20 cellular contexts compared by ENCODE assay signal in the genomic region with DNA sequence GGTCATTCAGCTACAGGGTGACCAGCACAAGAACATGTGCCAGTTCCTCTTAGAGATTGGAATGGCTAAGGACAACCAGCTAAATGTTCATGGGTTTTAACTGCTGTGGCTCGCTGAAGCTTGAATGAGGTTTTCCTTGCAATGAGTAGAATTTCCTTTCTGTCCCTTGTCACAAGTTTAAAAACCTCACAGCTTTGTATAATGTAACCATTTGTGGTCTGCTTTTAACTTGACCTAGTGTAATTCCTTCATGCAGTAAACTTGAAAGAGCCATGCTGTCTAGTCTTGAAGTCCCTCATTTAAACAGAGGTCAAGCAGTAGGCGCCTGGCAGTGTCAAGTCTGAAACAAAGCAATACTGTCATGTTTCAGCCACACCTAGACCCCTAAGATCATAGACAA.
DNase-seq lines count a peak whose midpoint lies in the region; ATAC-seq and TF ChIP-seq lines count a peak whose summit lies in the region.
"Had no signal": no experiment of that assay in that cellular context is flagged by ENCODE, and none has a peak within 500 bp of the region (broad histone marks: within the 10 kb centered on the region; RNA-seq: fewer than 3 reads in every experiment).

No MANE protein-coding gene starts in this region.

- H3K4me3 ChIP-seq in GM12865 (ENCODE audit: low read depth, low read length) (no peak overlapping the region), IMR-90 (ENCODE audit: insufficient read depth, low read depth, low read length) (no peak overlapping the region)
- H3K4me3 ChIP-seq: body of pancreas, gastrocnemius medialis, skin epidermis, tibial artery had no signal

- H3K56ac ChIP-seq in IMR-90 (ENCODE audit: extremely low read depth, insufficient read depth, low read length): no peak overlapping the region

- H3K4ac ChIP-seq in IMR-90 (ENCODE audit: low read depth, low read length): no peak overlapping the region

- TF ChIP-seq CTCF in GM12865 (IDR thresholded peaks at IDR 0.05; ENCODE audit: insufficient read depth, low read depth, low read length, missing control alignments): no peak
- TF ChIP-seq CTCF in IMR-90 (conservative IDR thresholded peaks at IDR 0.05; ENCODE audit: low read depth, low read length): no peak

- no peak overlapping the region for H3K14ac ChIP-seq in IMR-90 (replicated peaks; ENCODE audit: low read depth, low read length)

- no peak overlapping the region for H2AK5ac ChIP-seq in IMR-90 (ENCODE audit: low read depth, low read length)

- BruUV-seq in IMR-90 (replicated peaks; lab: Mats Ljungman, UMichigan): no TSS peak

- H3K9ac ChIP-seq in IMR-90 (ENCODE audit: low read depth, low read length): no peak overlapping the region

- H3K4me3 Mint-ChIP-seq in natural killer cell treated with Interleukin-12 subunit alpha and Interleukin-12 subunit beta and Interleukin-15 and Interleukin-18, amount 100 ng/mL, for 72 hours: peak overlapping the region; percentile 67
- H3K4me3 Mint-ChIP-seq: activated naive CD4-positive, alpha-beta T cell treated with anti-CD3 and anti-CD28 coated beads for 36 hours had no signal

- DNase-seq in GM12865 (ENCODE audit: low read depth): peak; percentile 21
- no peak for DNase-seq in IMR-90
- no peak for DNase-seq in natural killer cell treated with Interleukin-12 subunit alpha and Interleukin-12 subunit beta and Interleukin-15 and Interleukin-18, amount 100 ng/mL, for 72 hours (ENCODE audit: low spot score)
- no peak for DNase-seq in NCI-H187 treated with DMSO at 0.1 percent for 48 hours (lab: John Stamatoyannopoulos, UW)
- no peak for DNase-seq in GOT3 (lab: John Stamatoyannopoulos, UW)
- DNase-seq: activated CD4-positive, alpha-beta T cell treated with anti-CD3 and anti-CD28 coated beads, Interleukin-2, amount 50 U/mL, for 1 hour; activated naive CD4-positive, alpha-beta T cell treated with anti-CD3 and anti-CD28 coated beads for 36 hours; activated T-cell treated with anti-CD3 and anti-CD28 coated beads for 4 hours; body of pancreas; dermis blood vessel endothelial cell; gastrocnemius medialis; Karpas-422; left ventricle myocardium superior; NCI-H1417 treated with DMSO at 0.1 percent for 48 hours; NCI-H82; tibial artery had no signal

- peaks cover 27 to 36% of the 10 kb centered on the region in 2 donors for H3K4me1 Mint-ChIP-seq in natural killer cell treated with Interleukin-12 subunit alpha and Interleukin-12 subunit beta and Interleukin-15 and Interleukin-18, amount 100 ng/mL, for 72 hours (ENCODE audit: low read depth in 2 of 2)

- no peak overlapping the region for H4K8ac ChIP-seq in IMR-90 (ENCODE audit: low read depth in 2 of 2, low read length in 2 of 2)

- no peak overlapping the region for H3K18ac ChIP-seq in IMR-90 (ENCODE audit: low read depth, low read length)

- no peak overlapping the region for H4K5ac ChIP-seq in IMR-90 (ENCODE audit: low read depth, low read length)

- dilution Hi-C loops in IMR-90 (cut with HindIII; ENCODE audit: low sequenced_read_pairs, unreplicated experiment): no loop called here

- WGBS in IMR-90 (ENCODE audit: extremely low coverage in 2 of 2, insufficient read length in 1 of 2), 2 experiments: no CpG with 5 or more reads among the region's 2 CpGs

- H4K91ac ChIP-seq in IMR-90 (ENCODE audit: insufficient read depth, low read depth, low read length): no peak overlapping the region

- no peak overlapping the region for H2AK9ac ChIP-seq in IMR-90 (replicated peaks; ENCODE audit: low read depth, low read length, poor library complexity)

- intact Hi-C loops in IMR-90 (cut with micrococcal nuclease): no loop called here

- H3K27ac Mint-ChIP-seq in natural killer cell treated with Interleukin-12 subunit alpha and Interleukin-12 subunit beta and Interleukin-15 and Interleukin-18, amount 100 ng/mL, for 72 hours: peak overlapping the region; percentile 88 to 91
- H3K27ac Mint-ChIP-seq: activated naive CD4-positive, alpha-beta T cell treated with anti-CD3 and anti-CD28 coated beads for 36 hours had no signal

- no peak overlapping the region for H3K4me2 ChIP-seq in IMR-90 (ENCODE audit: low read depth, low read length)

- POLR2A ChIA-PET in IMR-90 (lab: Charles Lee; ENCODE audit: unreplicated experiment): no interaction called here

- TF ChIP-seq POLR2A in IMR-90 (IDR thresholded peaks at IDR 0.05; ENCODE audit: low read depth, low read length): no peak

- no peaks in the 10 kb centered on the region for H3K9me3 Mint-ChIP-seq in natural killer cell treated with Interleukin-12 subunit alpha and Interleukin-12 subunit beta and Interleukin-15 and Interleukin-18, amount 100 ng/mL, for 72 hours

- H2BK5ac ChIP-seq in IMR-90 (ENCODE audit: low read depth, low read length, poor library complexity, severe bottlenecking): no peak overlapping the region

- in situ Hi-C loops in IMR-90 (cut with MboI; ENCODE audit: low sequenced_read_pairs): no loop called here

- no peaks in the 10 kb centered on the region for H3K79me1 ChIP-seq in IMR-90 (ENCODE audit: low read depth in 1 of 2, low read length in 2 of 2)

- H2BK120ac ChIP-seq in IMR-90 (ENCODE audit: low read depth, low read length): no peak overlapping the region

- no peaks in the 10 kb centered on the region for H3K36me3 ChIP-seq in IMR-90 (ENCODE audit: control insufficient read depth, insufficient read depth, low read length)
- H3K36me3 ChIP-seq: gastrocnemius medialis, tibial artery had no signal

- peaks cover 2% of the 10 kb centered on the region; the same call in 1 of the 2 replicates for H3K4me1 ChIP-seq in IMR-90 (ENCODE audit: control insufficient read depth, insufficient read depth, low read length)

- TF ChIP-seq RAD21 in IMR-90 (IDR thresholded peaks at IDR 0.05; ENCODE audit: low read length): no peak

- no peaks in the 10 kb centered on the region for H3K9me3 ChIP-seq in IMR-90 (ENCODE audit: control insufficient read depth, insufficient read depth, low read length)
- H3K9me3 ChIP-seq: body of pancreas, gastrocnemius medialis, tibial artery had no signal

- H3K9me1 ChIP-seq in IMR-90 (ENCODE audit: insufficient read depth, low read length): no peaks in the 10 kb centered on the region

- H3K36me3 Mint-ChIP-seq in natural killer cell treated with Interleukin-12 subunit alpha and Interleukin-12 subunit beta and Interleukin-15 and Interleukin-18, amount 100 ng/mL, for 72 hours: no peaks in the 10 kb centered on the region

- H3K23ac ChIP-seq in IMR-90 (ENCODE audit: low read depth, low read length): no peak overlapping the region

- H2BK15ac ChIP-seq in IMR-90 (ENCODE audit: low read depth, low read length): no peak overlapping the region

- CTCF ChIA-PET in IMR-90 (lab: Yijun Ruan, JAX): no interaction called here

- peak; percentile 62 for ATAC-seq in GM21515 (IDR thresholded peaks at IDR 0.05; ENCODE audit: unreplicated experiment)
- ATAC-seq in IMR-90 (ENCODE audit: low read depth): no peak
- peak; percentile 82 to 87 for ATAC-seq in natural killer cell treated with Interleukin-12 subunit alpha and Interleukin-12 subunit beta and Interleukin-15 and Interleukin-18, amount 100 ng/mL, for 72 hours
- no peak for ATAC-seq in GM18868 (IDR thresholded peaks at IDR 0.05; ENCODE audit: unreplicated experiment)
- ATAC-seq: body of pancreas, gastrocnemius medialis, left ventricle myocardium superior had no signal

- H4K20me1 ChIP-seq in IMR-90 (ENCODE audit: insufficient read depth, low read length): no peaks in the 10 kb centered on the region

- no peak overlapping the region for H2BK20ac ChIP-seq in IMR-90 (ENCODE audit: low read depth, low read length)

- no peak overlapping the region for H3K27ac ChIP-seq in IMR-90 (ENCODE audit: insufficient read depth, low read length)
- H3K27ac ChIP-seq: body of pancreas, epithelial cell of prostate, gastrocnemius medialis, skin epidermis, tibial artery had no signal

- H3K27me3 Mint-ChIP-seq in natural killer cell treated with Interleukin-12 subunit alpha and Interleukin-12 subunit beta and Interleukin-15 and Interleukin-18, amount 100 ng/mL, for 72 hours: no peaks in the 10 kb centered on the region

- H2AFZ ChIP-seq in IMR-90 (replicated peaks; ENCODE audit: low read length, poor library complexity): peak overlapping the region; percentile 28

- H3K27me3 ChIP-seq in IMR-90 (ENCODE audit: control insufficient read depth, insufficient read depth, low read length): no peaks in the 10 kb centered on the region
- H3K27me3 ChIP-seq: body of pancreas, gastrocnemius medialis, tibial artery had no signal

TF ChIP-seq in IMR-90, 13 proteins besides CTCF, POLR2A, EP300 and RAD21 (continues in another document):
- TF ChIP-seq CEBPB (IDR thresholded peaks at IDR 0.05; ENCODE audit: low read depth, low read length) (no peak), RCOR1 (IDR thresholded peaks at IDR 0.05; ENCODE audit: insufficient replicate concordance, low read length) (no peak), RFX5 (IDR thresholded peaks at IDR 0.05; ENCODE audit: low read depth, low read length) (no peak), BHLHE40 (IDR thresholded peaks at IDR 0.05; ENCODE audit: low read depth, low read length) (no peak), MXI1 (IDR thresholded peaks at IDR 0.05; ENCODE audit: borderline replicate concordance, low read depth, low read length) (no peak), MAZ (IDR thresholded peaks at IDR 0.05; ENCODE audit: borderline replicate concordance, low read depth, low read length) (no peak), FOS (IDR thresholded peaks at IDR 0.05; ENCODE audit: low read depth, low read length) (no peak), CHD1 (IDR thresholded peaks at IDR 0.05; ENCODE audit: low read depth, low read length) (no peak), SMC3 (IDR thresholded peaks at IDR 0.05; ENCODE audit: low read depth, low read length) (no peak), MAFK (IDR thresholded peaks at IDR 0.05; ENCODE audit: low read depth, low read length) (no peak), NFE2L2 (IDR thresholded peaks at IDR 0.05; ENCODE audit: low read depth, low read length) (no peak)
- TF ChIP-seq, protein P1, sequence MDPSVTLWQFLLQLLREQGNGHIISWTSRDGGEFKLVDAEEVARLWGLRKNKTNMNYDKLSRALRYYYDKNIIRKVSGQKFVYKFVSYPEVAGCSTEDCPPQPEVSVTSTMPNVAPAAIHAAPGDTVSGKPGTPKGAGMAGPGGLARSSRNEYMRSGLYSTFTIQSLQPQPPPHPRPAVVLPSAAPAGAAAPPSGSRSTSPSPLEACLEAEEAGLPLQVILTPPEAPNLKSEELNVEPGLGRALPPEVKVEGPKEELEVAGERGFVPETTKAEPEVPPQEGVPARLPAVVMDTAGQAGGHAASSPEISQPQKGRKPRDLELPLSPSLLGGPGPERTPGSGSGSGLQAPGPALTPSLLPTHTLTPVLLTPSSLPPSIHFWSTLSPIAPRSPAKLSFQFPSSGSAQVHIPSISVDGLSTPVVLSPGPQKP (IDR thresholded peaks at IDR 0.05; ENCODE audit: borderline replicate concordance, low read depth, low read length): no peak

Comparison
In these comparisons a context has a peak if more than half of its experiments do, and no peak if none do; other contexts are left out.
1. ATAC-seq: peak in GM21515 (single experiment) and natural killer cell treated with Interleukin-12 subunit alpha and Interleukin-12 subunit beta and Interleukin-15 and Interleukin-18, amount 100 ng/mL, for 72 hours (2 of 2); none in IMR-90 (single experiment) and GM18868 (single experiment).